ENCODE assay signal across 8 cellular contexts in genomic region chr5:102754499-102755424, GRCh38. TPM values are rescaled to one million over a fixed set of nuclear protein-coding genes. Genes with fewer than 3 reads are reported as not detected.
A peak's percentile ranks its signal among the peaks of the same experiment; 100 is the strongest.
DNase-seq lines count a peak whose midpoint lies in the region; ATAC-seq and TF ChIP-seq lines count a peak whose summit lies in the region.

Gene PAM, plus strand, starts transcription at chr5:102755305. Its CDS starts 110,891 bp downstream, at chr5:102866196.

- TF ChIP-seq POLR2A in ovary (IDR thresholded peaks at IDR 0.05) (peak; percentile 28), transverse colon (IDR thresholded peaks at IDR 0.05) (peak; percentile 38)

- H3K27me3 ChIP-seq in Karpas-422 (ENCODE audit: low read length) (no peaks in the 10 kb centered on the region), ovary (no peaks in the 10 kb centered on the region), transverse colon (peaks cover 9% of the 10 kb centered on the region)

- peak; percentile 72 for DNase-seq in G401 (ENCODE audit: low spot score)
- DNase-seq in Karpas-422, result peak; percentile 84
- peak; percentile 79 for DNase-seq in activated naive CD4-positive, alpha-beta T cell treated with anti-CD3 and anti-CD28 coated beads, Interleukin-2, amount 50 U/mL, for 16 hours
- no peak for DNase-seq in glomerular endothelial cell (ENCODE audit: extremely low read depth, low read depth, low spot score)
- DNase-seq in ovary, result peak; percentile 72 to 84 (median 81)
- peak; percentile 80 for DNase-seq in transverse colon

- 1% methylated on average over 24 to 76 of the region's 77 CpGs for whole genome bisulfite sequencing in ovary, 3 donors
- 1% methylated on average over 55 of the region's 77 CpGs; no CpG with 5 or more reads in 1 of the 2 donors for WGBS in transverse colon (ENCODE audit: low coverage in 1 of 2), 2 donors

- intact Hi-C loops in ovary (cut with DNase I) (no loop called here), transverse colon (cut with DNase I; ENCODE audit: low total_unique reads) (no loop called here)

- ATAC-seq in GM21825 (IDR thresholded peaks at IDR 0.05; ENCODE audit: unreplicated experiment), result peak; percentile 87
- peak; percentile 90 for ATAC-seq in SK-N-SH treated with all-trans-retinoic acid at 6 μM for 48 hours

- peak within 1 kb of the TSS; percentile 77 for H3K9ac ChIP-seq in Karpas-422 (ENCODE audit: low read length)

- H3K9me3 ChIP-seq in Karpas-422 (ENCODE audit: low read length) (no peaks in the 10 kb centered on the region), ovary (no peaks in the 10 kb centered on the region), transverse colon (no peaks in the 10 kb centered on the region)

- H3K79me2 ChIP-seq in Karpas-422 (ENCODE audit: low read length), result no peaks in the 10 kb centered on the region

- H3K4me2 ChIP-seq in Karpas-422 (ENCODE audit: low read depth, low read length, poor library complexity, severe bottlenecking), result peak within 1 kb of the TSS; percentile 94

- peak within 1 kb of the TSS; percentile 100 for H2AFZ ChIP-seq in Karpas-422 (ENCODE audit: low read length)

- TF ChIP-seq EP300 in ovary (IDR thresholded peaks at IDR 0.05) (no peak), transverse colon (IDR thresholded peaks at IDR 0.05; ENCODE audit: low read depth) (no peak)

- H3K27ac ChIP-seq in Karpas-422 (ENCODE audit: low read length) (no peak within 1 kb of the TSS), ovary (peak within 1 kb of the TSS; percentile 28 to 66), transverse colon (peak within 1 kb of the TSS; percentile 69 to 77 (median 76))

- TF ChIP-seq CTCF in ovary (IDR thresholded peaks at IDR 0.05) (no peak), transverse colon (IDR thresholded peaks at IDR 0.05) (no peak)

- H3K36me3 ChIP-seq in Karpas-422 (ENCODE audit: insufficient read depth, low read length), result no peaks in the 10 kb centered on the region
- H3K36me3 ChIP-seq in ovary, result no peaks in the 10 kb centered on the region
- H3K36me3 ChIP-seq in transverse colon, result no peaks in the 10 kb centered on the region

- H3K4me1 ChIP-seq in Karpas-422 (ENCODE audit: low read length), result peaks cover 21% of the 10 kb centered on the region
- peaks cover 7% of the 10 kb centered on the region for H3K4me1 ChIP-seq in ovary (ENCODE audit: insufficient read depth)
- peaks cover 4 to 27% (median 16%) of the 10 kb centered on the region in 4 donors for H3K4me1 ChIP-seq in transverse colon

- peaks cover under 1% of the 10 kb centered on the region; the same call in 1 of the 2 replicates for H4K20me1 ChIP-seq in Karpas-422 (ENCODE audit: insufficient read depth, low read depth, low read length)

- in situ Hi-C loops in G401 (cut with HindIII; ENCODE audit: low sequenced_read_pairs) (no loop called here), transverse colon (cut with MboI; ENCODE audit: low pct_ligation_motif_present in 1 of 4, low pct_unique_long_range_greater_than_20kb in 1 of 4, low sequenced_read_pairs in 3 of 4) (loop anchor here in 1 of 4 donors (25.0 kb wide), 1 partner anchor 383 kb away; no protein-coding TSS in a partner anchor)

- H3K9me2 ChIP-seq in Karpas-422 (replicated peaks; ENCODE audit: insufficient read depth, low read length), result no peaks in the 10 kb centered on the region

- H3K4me3 ChIP-seq in Karpas-422 (ENCODE audit: low read length) (peak within 1 kb of the TSS; percentile 81), ovary (peak within 1 kb of the TSS; percentile 84), transverse colon (peak within 1 kb of the TSS; percentile 61 to 82 (median 68))

TF ChIP-seq in SK-N-SH treated with all-trans-retinoic acid at 6 μM for 48 hours, 23 proteins besides CTCF, POLR2A, EP300 and RAD21:
- no peak for TF ChIP-seq SNAI2 (CRISPR knock-in tag; IDR thresholded peaks at IDR 0.05)
- TF ChIP-seq TSHZ2 (CRISPR knock-in tag; IDR thresholded peaks at IDR 0.05), result 0 out of 2 replicates have a peak, but pooled peaks have one; percentile 39

RNA-seq across cellular contexts. Expression of gene PAM, which starts in this region (rescaled TPM):
- 1.2 TPM in 1 of 2 replicates, not detected in the other for total RNA-seq in G401 (2014; rRNA removed; shearing (Covaris generic))
- total RNA-seq in Karpas-422 (2014; rRNA removed; shearing (Covaris generic); ENCODE audit: low replicate concordance), result 19.2 and 31.9 TPM in 2 replicates
- total RNA-seq in glomerular endothelial cell (250 and 272 TPM in 2 replicates), ovary (100 to 1,000 TPM; 124 to 235 (median 187) TPM), transverse colon (100 to 1,000 TPM in 2 of 4 donors, 10 to 100 TPM in 2; 73.0 to 181 (median 138) TPM)
- 100 to 1,000 TPM; 181 to 431 TPM for polyA plus RNA-seq in ovary
